26 cellular contexts compared by ENCODE assay signal in genomic region chr22:26849575-26849974, GRCh38.
"Had no signal": no experiment of that assay in that cellular context is flagged by ENCODE, and none has a peak within 500 bp of the region (broad histone marks: within the 10 kb centered on the region; RNA-seq: fewer than 3 reads in every experiment).

No MANE protein-coding gene starts in this region.

- H3K27me3 Mint-ChIP-seq: activated CD4-positive, alpha-beta T cell treated with anti-CD3 and anti-CD28 coated beads for 36 hours; activated CD4-positive, alpha-beta T cell treated with anti-CD3 and anti-CD28 coated beads, Interleukin-2, amount 10 ng/mL, durations not matched to agents 24 days and 14 days; activated CD8-positive, alpha-beta T cell treated with anti-CD3 and anti-CD28 coated beads for 36 hours; activated naive CD8-positive, alpha-beta T cell; activated T-helper 17 cell treated with anti-CD3 and anti-CD28 coated beads, Interleukin-2, amount 50 U/mL, for 72 hours; central memory CD8-positive, alpha-beta T cell; dendritic cell treated with granulocyte-macrophage colony-stimulating factor and Interleukin-4, amounts not matched to agents 40 ng/mL and 50 ng/mL, for 4 days; effector memory CD8-positive, alpha-beta T cell had no signal

- H3K9me3 Mint-ChIP-seq: activated CD4-positive, alpha-beta T cell treated with anti-CD3 and anti-CD28 coated beads, Interleukin-2, amount 10 ng/mL, durations not matched to agents 24 days and 14 days; activated CD8-positive, alpha-beta T cell treated with anti-CD3 and anti-CD28 coated beads for 36 hours; activated T-cell treated with anti-CD3 and anti-CD28 coated beads, Interleukin-2, amount 50 U/mL, for 4 hours; activated T-helper 17 cell treated with anti-CD3 and anti-CD28 coated beads, Interleukin-2, amount 50 U/mL, for 72 hours; central memory CD8-positive, alpha-beta T cell; dendritic cell treated with granulocyte-macrophage colony-stimulating factor and Interleukin-4, amounts not matched to agents 40 ng/mL and 50 ng/mL, for 4 days; effector memory CD8-positive, alpha-beta T cell had no signal

- H3K27ac Mint-ChIP-seq: activated CD4-positive, alpha-beta T cell treated with anti-CD3 and anti-CD28 coated beads for 36 hours; activated CD4-positive, alpha-beta T cell treated with anti-CD3 and anti-CD28 coated beads, Interleukin-2, amount 10 ng/mL, durations not matched to agents 24 days and 14 days; activated CD8-positive, alpha-beta T cell treated with anti-CD3 and anti-CD28 coated beads for 36 hours; activated naive CD8-positive, alpha-beta T cell; activated T-helper 17 cell treated with anti-CD3 and anti-CD28 coated beads, Interleukin-2, amount 50 U/mL, for 72 hours; dendritic cell treated with granulocyte-macrophage colony-stimulating factor and Interleukin-4, amounts not matched to agents 40 ng/mL and 50 ng/mL, for 4 days had no signal

- H3K27ac ChIP-seq: brain microvascular endothelial cell, coronary artery, dorsolateral prefrontal cortex, epithelial cell of prostate had no signal

- H3K4me3 ChIP-seq: coronary artery, dorsolateral prefrontal cortex had no signal

- H3K36me3 ChIP-seq: brain microvascular endothelial cell had no signal

- DNase-seq: activated CD4-positive, alpha-beta T cell treated with anti-CD3 and anti-CD28 coated beads for 36 hours; activated CD4-positive, alpha-beta T cell treated with anti-CD3 and anti-CD28 coated beads, Interleukin-2, amount 10 ng/mL, durations not matched to agents 24 days and 14 days; activated CD4-positive, CD25-positive, alpha-beta regulatory T cell; activated CD4-positive, CD25-positive, alpha-beta regulatory T cell treated with anti-CD3 and anti-CD28 coated beads, Interleukin-2, amount 50 U/mL, for 72 hours; activated CD8-positive, alpha-beta memory T cell treated with anti-CD3 and anti-CD28 coated beads, Interleukin-2, amount 50 U/mL, for 48 hours; activated CD8-positive, alpha-beta T cell treated with anti-CD3 and anti-CD28 coated beads for 36 hours; activated effector memory CD4-positive, alpha-beta T cell treated with Interleukin-2 at 50 U/mL for 16 hours; activated gamma-delta T cell treated with Interleukin-2 at 50 U/mL for 16 hours; activated naive CD4-positive, alpha-beta T cell treated with anti-CD3 and anti-CD28 coated beads, Interleukin-2, amount 50 U/mL, for 16 hours; activated naive CD4-positive, alpha-beta T cell treated with Interleukin-2 at 50 U/mL for 16 hours; activated T-cell treated with anti-CD3 and anti-CD28 coated beads for 4 hours; activated T-cell treated with anti-CD3 and anti-CD28 coated beads, Interleukin-2, amount 50 U/mL, for 4 hours; amniotic stem cell; anterior cingulate cortex; brain microvascular endothelial cell; dorsolateral prefrontal cortex; effector CD4-positive, alpha-beta T cell; effector memory CD8-positive, alpha-beta T cell; foreskin fibroblast; T-helper 2 cell had no signal

- H3K27me3 ChIP-seq: brain microvascular endothelial cell, dorsolateral prefrontal cortex had no signal

- H3K4me1 Mint-ChIP-seq: activated CD4-positive, alpha-beta T cell treated with anti-CD3 and anti-CD28 coated beads for 36 hours had no signal

- H3K4me3 Mint-ChIP-seq: activated CD4-positive, alpha-beta T cell treated with anti-CD3 and anti-CD28 coated beads for 36 hours; activated CD4-positive, alpha-beta T cell treated with anti-CD3 and anti-CD28 coated beads, Interleukin-2, amount 10 ng/mL, durations not matched to agents 24 days and 14 days; activated CD8-positive, alpha-beta T cell treated with anti-CD3 and anti-CD28 coated beads for 36 hours; activated naive CD8-positive, alpha-beta T cell; activated T-cell treated with anti-CD3 and anti-CD28 coated beads, Interleukin-2, amount 50 U/mL, for 4 hours; activated T-helper 17 cell treated with anti-CD3 and anti-CD28 coated beads, Interleukin-2, amount 50 U/mL, for 72 hours; central memory CD8-positive, alpha-beta T cell; dendritic cell treated with granulocyte-macrophage colony-stimulating factor and Interleukin-4, amounts not matched to agents 40 ng/mL and 50 ng/mL, for 4 days; effector memory CD8-positive, alpha-beta T cell had no signal
